14 cellular contexts compared by ENCODE assay signal in the genomic region with DNA sequence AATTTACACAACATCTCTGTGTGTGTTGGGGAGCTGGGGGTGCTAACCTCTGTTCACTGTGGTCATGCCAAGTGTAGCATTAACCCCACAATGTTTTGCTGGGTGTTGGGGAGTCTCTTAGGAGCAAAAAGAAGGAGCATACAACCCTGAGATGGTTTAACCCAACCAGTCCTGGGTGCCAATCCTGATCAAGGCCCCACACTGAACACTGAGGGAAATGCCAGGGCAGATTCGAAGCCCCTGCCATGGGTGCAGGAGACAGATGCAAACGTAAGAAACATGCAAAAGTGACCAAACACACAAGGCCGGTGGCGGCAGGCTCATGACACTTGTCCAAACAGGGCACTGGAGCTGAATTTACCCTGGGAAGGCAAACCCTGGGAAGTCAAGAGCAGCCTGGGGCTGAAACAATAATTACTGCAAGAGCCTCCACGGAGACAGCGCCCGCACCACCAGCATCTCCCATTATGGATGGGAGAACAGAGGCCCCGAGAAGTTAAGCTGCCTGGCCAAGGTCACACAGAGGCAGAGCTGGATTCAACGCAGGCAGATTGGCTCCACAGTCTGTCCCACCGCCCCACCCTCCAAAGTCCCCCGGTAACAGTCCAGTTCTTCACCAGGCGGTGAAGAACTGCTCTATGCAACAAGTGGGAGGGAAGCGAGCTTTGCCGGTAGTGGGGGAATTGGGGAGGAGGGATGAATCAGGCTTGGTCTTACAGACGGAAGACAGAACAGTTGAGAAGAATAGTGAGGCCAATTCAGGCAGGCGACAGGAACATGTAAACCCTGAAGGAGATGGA. TPM values are rescaled to one million over a fixed set of nuclear protein-coding genes. Genes with fewer than 3 reads are reported as not detected.
A peak's percentile ranks its signal among the peaks of the same experiment; 100 is the strongest.
DNase-seq lines count a peak whose midpoint lies in the region; ATAC-seq and TF ChIP-seq lines count a peak whose summit lies in the region.
"Had no signal": no experiment of that assay in that cellular context is flagged by ENCODE, and none has a peak within 500 bp of the region (broad histone marks: within the 10 kb centered on the region; RNA-seq: fewer than 3 reads in every experiment).

No MANE protein-coding gene starts in this region.

- DNase-seq in CD8-positive, alpha-beta T cell: no peak
- DNase-seq in nephron progenitor cell (no peak), CD1c-positive myeloid dendritic cell (ENCODE audit: extremely low spot score) (no peak), GDM1 (lab: John Stamatoyannopoulos, UW) (no peak), GM13977 (ENCODE audit: low spot score) (no peak)
- DNase-seq: Calu3, HFFc6 had no signal

- peaks cover 18% of the 10 kb centered on the region for H3K4me1 ChIP-seq in CD8-positive, alpha-beta T cell (ENCODE audit: insufficient read depth, low read length)
- H3K4me1 ChIP-seq in skeletal muscle tissue (ENCODE audit: control insufficient read depth in 3 of 3, insufficient read depth in 3 of 3, low read length in 3 of 3): peaks cover 97 to 99% (median 99%) of the 10 kb centered on the region in 3 donors

- H3K4me3 Mint-ChIP-seq in CD8-positive, alpha-beta T cell: no peak overlapping the region
- no peak overlapping the region for H3K4me3 Mint-ChIP-seq in activated T-helper 17 cell treated with anti-CD3 and anti-CD28 coated beads, Interleukin-2, amount 50 U/mL, for 72 hours
- H3K4me3 Mint-ChIP-seq in nephron progenitor cell: no peak overlapping the region
- H3K4me3 Mint-ChIP-seq: HFFc6, mesothelial cell of epicardium, WTC11 had no signal

- H3K27ac Mint-ChIP-seq in CD8-positive, alpha-beta T cell: peak overlapping the region; percentile 65
- peak overlapping the region; percentile 78 for H3K27ac Mint-ChIP-seq in activated T-helper 17 cell treated with anti-CD3 and anti-CD28 coated beads, Interleukin-2, amount 50 U/mL, for 72 hours
- no peak overlapping the region for H3K27ac Mint-ChIP-seq in nephron progenitor cell
- H3K27ac Mint-ChIP-seq: activated T-helper 2 cell treated with anti-CD3 and anti-CD28 coated beads, Interferon-gamma antibody, Interleukin-2, Interleukin-4, amounts not matched to agents 10 μg/mL and 5 μg/mL and 100 μg/mL, durations not matched to agents 14 hours and 24 hours and 36 hours; HFFc6; mesothelial cell of epicardium; WTC11 had no signal

- no peak overlapping the region for H3K27ac ChIP-seq in CD8-positive, alpha-beta T cell (ENCODE audit: low read depth, low read length)
- H3K27ac ChIP-seq in layer of hippocampus (ENCODE audit: low read depth, low read length) (peak overlapping the region; percentile 89), skeletal muscle tissue (ENCODE audit: low read depth, low read length) (peak overlapping the region; percentile 61)

- no peaks in the 10 kb centered on the region for H3K27me3 Mint-ChIP-seq in CD8-positive, alpha-beta T cell (ENCODE audit: low read depth)
- H3K27me3 Mint-ChIP-seq in activated T-helper 17 cell treated with anti-CD3 and anti-CD28 coated beads, Interleukin-2, amount 50 U/mL, for 72 hours: no peaks in the 10 kb centered on the region
- H3K27me3 Mint-ChIP-seq in nephron progenitor cell (ENCODE audit: low read depth, poor library complexity): peaks cover 78% of the 10 kb centered on the region

- no peak for TF ChIP-seq CTCF in CD8-positive, alpha-beta T cell (IDR thresholded peaks at IDR 0.05)
- TF ChIP-seq CTCF in nephron progenitor cell (IDR thresholded peaks at IDR 0.05) (no peak), GM13977 (IDR thresholded peaks at IDR 0.05; ENCODE audit: extremely low read depth, insufficient read depth, missing control alignments) (no peak)

- no peak for ATAC-seq in CD8-positive, alpha-beta T cell
- ATAC-seq in activated T-helper 17 cell treated with anti-CD3 and anti-CD28 coated beads, Interleukin-2, amount 50 U/mL, for 72 hours (replicated peaks): no peak
- ATAC-seq: SK-N-SH treated with all-trans-retinoic acid at 6 μM for 48 hours, WTC11 had no signal

- H3K9ac ChIP-seq in skeletal muscle tissue (ENCODE audit: low read depth in 1 of 3, low read length in 3 of 3): peak overlapping the region in 2 of 3 donors; percentile 52 to 79

- peaks cover 48% of the 10 kb centered on the region for H3K4me1 Mint-ChIP-seq in CD8-positive, alpha-beta T cell (ENCODE audit: low read depth)
- peaks cover 4% of the 10 kb centered on the region for H3K4me1 Mint-ChIP-seq in activated T-helper 17 cell treated with anti-CD3 and anti-CD28 coated beads, Interleukin-2, amount 50 U/mL, for 72 hours
- H3K4me1 Mint-ChIP-seq in nephron progenitor cell: peaks cover 7% of the 10 kb centered on the region

- CTCF ChIA-PET in CD8-positive, alpha-beta T cell (lab: Charles Lee): interaction anchor here (1.2 to 2.7 kb wide), 4 partner anchors 9 to 56 kb away, joined by 3 to 11 read pairs (median 4); partner anchors contain the start of gene ACSS1

- H3K9me3 Mint-ChIP-seq in CD8-positive, alpha-beta T cell: no peaks in the 10 kb centered on the region
- no peaks in the 10 kb centered on the region for H3K9me3 Mint-ChIP-seq in activated T-helper 17 cell treated with anti-CD3 and anti-CD28 coated beads, Interleukin-2, amount 50 U/mL, for 72 hours
- no peaks in the 10 kb centered on the region for H3K9me3 Mint-ChIP-seq in nephron progenitor cell
- H3K9me3 Mint-ChIP-seq: activated T-helper 2 cell treated with anti-CD3 and anti-CD28 coated beads, Interferon-gamma antibody, Interleukin-2, Interleukin-4, amounts not matched to agents 10 μg/mL and 5 μg/mL and 100 μg/mL, durations not matched to agents 14 hours and 24 hours and 36 hours; HFFc6; mesothelial cell of epicardium; WTC11 had no signal

- in situ Hi-C loops in GM13977 (cut with MboI; ENCODE audit: low pct_unique_long_range_greater_than_20kb, low sequenced_read_pairs, unreplicated experiment): no loop called here

- no peaks in the 10 kb centered on the region for H3K9me3 ChIP-seq in CD8-positive, alpha-beta T cell (ENCODE audit: low read length)
- no peaks in the 10 kb centered on the region for H3K9me3 ChIP-seq in skeletal muscle tissue (ENCODE audit: control insufficient read depth in 3 of 3, low read length in 3 of 3)

- intact Hi-C loops in CD8-positive, alpha-beta T cell (cut with DNase I, micrococcal nuclease): loop anchor here in 1 of 2 experiments (10.0 kb wide), 1 partner anchor 645 kb away; the partner anchor contains the start of gene ZNF337

- H3K4me3 ChIP-seq in CD8-positive, alpha-beta T cell (ENCODE audit: low read depth, low read length): no peak overlapping the region
- peak overlapping the region in 2 of 3 donors; percentile 13 to 35 for H3K4me3 ChIP-seq in skeletal muscle tissue (ENCODE audit: low read length in 3 of 3)

- H3K36me3 Mint-ChIP-seq in CD8-positive, alpha-beta T cell: peaks cover 48% of the 10 kb centered on the region
- peaks cover 11% of the 10 kb centered on the region for H3K36me3 Mint-ChIP-seq in activated T-helper 17 cell treated with anti-CD3 and anti-CD28 coated beads, Interleukin-2, amount 50 U/mL, for 72 hours (ENCODE audit: low read depth)
- H3K36me3 Mint-ChIP-seq in nephron progenitor cell (ENCODE audit: low read depth): no peaks in the 10 kb centered on the region
- H3K36me3 Mint-ChIP-seq: mesothelial cell of epicardium, WTC11 had no signal

- POLR2A ChIA-PET in CD8-positive, alpha-beta T cell (lab: Charles Lee): interaction anchor here (0.7 kb wide), 1 partner anchor 117 kb away, joined by 3 read pairs; no protein-coding TSS in a partner anchor

- H3K36me3 ChIP-seq in CD8-positive, alpha-beta T cell (ENCODE audit: insufficient read depth, low read length): peaks cover 6% of the 10 kb centered on the region
- H3K36me3 ChIP-seq in skeletal muscle tissue (ENCODE audit: control insufficient read depth in 3 of 3, insufficient read depth in 3 of 3, low read length in 3 of 3): peaks cover 9 to 24% (median 18%) of the 10 kb centered on the region in 3 donors

- H3K27me3 ChIP-seq in CD8-positive, alpha-beta T cell (ENCODE audit: insufficient read depth, low read length): no peaks in the 10 kb centered on the region
- H3K27me3 ChIP-seq in layer of hippocampus (ENCODE audit: control insufficient read depth, insufficient read depth, low read length) (no peaks in the 10 kb centered on the region), skeletal muscle tissue (ENCODE audit: control insufficient read depth in 3 of 3, insufficient read depth in 3 of 3, low read length in 3 of 3) (no peaks in the 10 kb centered on the region)

RNA-seq across cellular contexts. Expression of gene ACSS1, which starts 8.5 kb away (rescaled TPM):
- 10 to 100 TPM; 17.5 to 17.7 TPM for total RNA-seq in CD8-positive, alpha-beta T cell
- 10 to 100 TPM in 1 of 2 donors, 1 to 10 TPM in 1; 8.4 to 23.3 TPM for total RNA-seq in activated T-helper 17 cell treated with anti-CD3 and anti-CD28 coated beads, Interleukin-2, amount 50 U/mL, for 72 hours
- total RNA-seq in skeletal muscle tissue: 8.9 TPM

RNA-seq across cellular contexts. Expression of gene VSX1, which starts 32.5 kb away (rescaled TPM):
- total RNA-seq in CD8-positive, alpha-beta T cell: not detected
- total RNA-seq in activated T-helper 17 cell treated with anti-CD3 and anti-CD28 coated beads, Interleukin-2, amount 50 U/mL, for 72 hours: not detected
- total RNA-seq in skeletal muscle tissue: not detected
- total RNA-seq: activated T-helper 2 cell treated with anti-CD3 and anti-CD28 coated beads, Interferon-gamma antibody, Interleukin-2, Interleukin-4, amounts not matched to agents 10 μg/mL and 5 μg/mL and 100 μg/mL, durations not matched to agents 14 hours and 24 hours and 36 hours; Calu3; HFFc6; mesothelial cell of epicardium; WTC11 had no signal

RNA-seq across cellular contexts. Expression of gene APMAP, which starts 56.9 kb away (rescaled TPM):
- 10 to 100 TPM; 31.0 to 31.8 TPM for total RNA-seq in CD8-positive, alpha-beta T cell
- total RNA-seq in activated T-helper 17 cell treated with anti-CD3 and anti-CD28 coated beads, Interleukin-2, amount 50 U/mL, for 72 hours: 10 to 100 TPM; 30.7 to 49.4 TPM
- total RNA-seq in skeletal muscle tissue: 41.2 TPM
